1 cellular context compared by ENCODE assay signal in the genomic region with DNA sequence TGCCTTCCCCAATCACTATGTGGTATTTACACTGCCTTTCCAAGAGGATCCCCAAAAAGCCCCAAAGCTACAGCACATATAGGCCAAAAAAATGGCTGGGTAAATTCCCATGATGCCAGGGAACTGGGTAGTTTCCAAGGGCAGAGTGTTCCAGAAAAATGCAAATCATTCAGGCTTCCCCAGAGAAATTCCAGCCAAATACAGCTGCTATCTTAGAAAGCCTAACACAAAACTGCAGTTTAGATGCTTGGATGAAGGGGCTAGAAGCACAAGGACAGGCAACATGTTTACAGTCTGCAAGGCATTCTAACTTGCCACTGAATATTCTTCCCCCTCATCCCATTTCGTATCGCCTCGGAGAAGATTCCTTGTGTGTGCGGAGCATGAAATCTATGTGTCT.
TF ChIP-seq lines count a peak whose summit lies in the region.

No MANE protein-coding gene starts in this region.

TF ChIP-seq in GM12878, 131 proteins besides CTCF, POLR2A, EP300 and RAD21 (continued from another document):
- TF ChIP-seq ESRRA (IDR thresholded peaks at IDR 0.05; ENCODE audit: low read length) (no peak), NR2C2 (IDR thresholded peaks at IDR 0.05; ENCODE audit: borderline replicate concordance, control insufficient read depth, insufficient read length, low read depth) (no peak), FOXM1 (IDR thresholded peaks at IDR 0.05; ENCODE audit: low read depth, low read length) (no peak), WRNIP1 (IDR thresholded peaks at IDR 0.05; ENCODE audit: borderline replicate concordance, low read depth, low read length) (no peak), IKZF1 (conservative IDR thresholded peaks at IDR 0.05) (peak; percentile 39; the same call in 1 of the 2 replicates), SIN3A (IDR thresholded peaks at IDR 0.05; ENCODE audit: low read depth, low read length) (no peak), RUNX3 (IDR thresholded peaks at IDR 0.05; ENCODE audit: low read length) (peak; percentile 46; the same call in 1 of the 2 replicates), ZBED1 (IDR thresholded peaks at IDR 0.05; ENCODE audit: borderline replicate concordance) (no peak), NBN (IDR thresholded peaks at IDR 0.05) (no peak), BCL11A (IDR thresholded peaks at IDR 0.05; ENCODE audit: low read depth, low read length) (no peak), RAD51 (IDR thresholded peaks at IDR 0.05) (no peak)
- TF ChIP-seq, protein P1, sequence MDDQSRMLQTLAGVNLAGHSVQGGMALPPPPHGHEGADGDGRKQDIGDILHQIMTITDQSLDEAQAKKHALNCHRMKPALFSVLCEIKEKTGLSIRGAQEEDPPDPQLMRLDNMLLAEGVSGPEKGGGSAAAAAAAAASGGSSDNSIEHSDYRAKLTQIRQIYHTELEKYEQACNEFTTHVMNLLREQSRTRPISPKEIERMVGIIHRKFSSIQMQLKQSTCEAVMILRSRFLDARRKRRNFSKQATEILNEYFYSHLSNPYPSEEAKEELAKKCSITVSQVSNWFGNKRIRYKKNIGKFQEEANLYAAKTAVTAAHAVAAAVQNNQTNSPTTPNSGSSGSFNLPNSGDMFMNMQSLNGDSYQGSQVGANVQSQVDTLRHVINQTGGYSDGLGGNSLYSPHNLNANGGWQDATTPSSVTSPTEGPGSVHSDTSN (IDR thresholded peaks at IDR 0.05; ENCODE audit: insufficient replicate concordance, low read depth, low read length), result no peak
- TF ChIP-seq, protein P2, sequence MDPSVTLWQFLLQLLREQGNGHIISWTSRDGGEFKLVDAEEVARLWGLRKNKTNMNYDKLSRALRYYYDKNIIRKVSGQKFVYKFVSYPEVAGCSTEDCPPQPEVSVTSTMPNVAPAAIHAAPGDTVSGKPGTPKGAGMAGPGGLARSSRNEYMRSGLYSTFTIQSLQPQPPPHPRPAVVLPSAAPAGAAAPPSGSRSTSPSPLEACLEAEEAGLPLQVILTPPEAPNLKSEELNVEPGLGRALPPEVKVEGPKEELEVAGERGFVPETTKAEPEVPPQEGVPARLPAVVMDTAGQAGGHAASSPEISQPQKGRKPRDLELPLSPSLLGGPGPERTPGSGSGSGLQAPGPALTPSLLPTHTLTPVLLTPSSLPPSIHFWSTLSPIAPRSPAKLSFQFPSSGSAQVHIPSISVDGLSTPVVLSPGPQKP (IDR thresholded peaks at IDR 0.05; ENCODE audit: low read depth, low read length), result no peak
TF ChIP-seq in GM12878: peak in this region for 3.
